13 cellular contexts compared by ENCODE assay signal in the genomic region with DNA sequence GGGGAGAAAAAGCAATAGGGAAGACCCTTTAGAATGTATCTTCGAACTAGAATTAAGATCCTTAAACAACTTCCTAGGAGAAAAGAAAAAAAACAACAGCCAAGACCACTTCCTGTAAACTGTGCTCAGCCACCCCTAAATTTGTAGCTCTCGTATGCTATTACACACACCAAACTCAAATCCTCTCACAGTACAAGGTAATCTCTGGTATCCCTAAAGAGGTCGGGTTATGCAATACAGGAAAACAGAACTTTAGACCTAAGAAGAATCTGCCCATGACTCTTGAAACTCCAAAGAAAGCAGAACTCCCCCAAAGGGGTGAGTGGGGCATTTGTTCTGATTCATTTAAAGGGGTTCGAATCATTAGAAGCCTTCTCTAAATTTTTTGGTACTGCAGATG.
A peak's percentile ranks its signal among the peaks of the same experiment; 100 is the strongest.
DNase-seq lines count a peak whose midpoint lies in the region; ATAC-seq and TF ChIP-seq lines count a peak whose summit lies in the region.
"Had no signal": no experiment of that assay in that cellular context is flagged by ENCODE, and none has a peak within 500 bp of the region (broad histone marks: within the 10 kb centered on the region; RNA-seq: fewer than 3 reads in every experiment).

No MANE protein-coding gene starts in this region.

- H3K4me3 Mint-ChIP-seq in stimulated activated naive CD8-positive, alpha-beta T cell treated with anti-CD3 and anti-CD28 coated beads, Interleukin-15, amount 100 ng/mL, for 72 hours, result no peak overlapping the region

- H3K27me3 Mint-ChIP-seq in stimulated activated naive CD8-positive, alpha-beta T cell treated with anti-CD3 and anti-CD28 coated beads, Interleukin-15, amount 100 ng/mL, for 72 hours, result no peaks in the 10 kb centered on the region

- no peak overlapping the region for H3K4me3 ChIP-seq in fibroblast of the aortic adventitia (ENCODE audit: low read depth, low read length)
- H3K4me3 ChIP-seq: BLaER1 had no signal

- intact Hi-C loops in left ventricle myocardium superior (cut with micrococcal nuclease), result no loop called here
- intact Hi-C loops in left cardiac atrium (cut with DNase I), result no loop called here

- no peak for TF ChIP-seq CTCF in fibroblast of the aortic adventitia (IDR thresholded peaks at IDR 0.05; ENCODE audit: insufficient read depth, low read length)

- peak; percentile 47 for ATAC-seq in left ventricle myocardium superior
- ATAC-seq in left cardiac atrium, result no peak
- ATAC-seq in HG03520 (IDR thresholded peaks at IDR 0.05; ENCODE audit: unreplicated experiment), result no peak
- no peak for ATAC-seq in stimulated activated naive CD8-positive, alpha-beta T cell treated with anti-CD3 and anti-CD28 coated beads, Interleukin-15, amount 100 ng/mL, for 72 hours
- ATAC-seq in GM18519 (IDR thresholded peaks at IDR 0.05; ENCODE audit: low FRiP score, unreplicated experiment), result no peak

- no peak overlapping the region for H3K27ac Mint-ChIP-seq in stimulated activated naive CD8-positive, alpha-beta T cell treated with anti-CD3 and anti-CD28 coated beads, Interleukin-15, amount 100 ng/mL, for 72 hours

- H3K9me3 Mint-ChIP-seq in stimulated activated naive CD8-positive, alpha-beta T cell treated with anti-CD3 and anti-CD28 coated beads, Interleukin-15, amount 100 ng/mL, for 72 hours, result no peaks in the 10 kb centered on the region

- peaks cover 24% of the 10 kb centered on the region for H3K4me1 Mint-ChIP-seq in stimulated activated naive CD8-positive, alpha-beta T cell treated with anti-CD3 and anti-CD28 coated beads, Interleukin-15, amount 100 ng/mL, for 72 hours

- DNase-seq in left ventricle myocardium superior, result no peak
- DNase-seq in left cardiac atrium, result no peak
- DNase-seq in NOMO-1 treated with DMSO at 0.1 percent for 48 hours (lab: John Stamatoyannopoulos, UW; ENCODE audit: unreplicated experiment), result peak; percentile 66
- peak; percentile 32 for DNase-seq in fibroblast of the aortic adventitia (ENCODE audit: low read depth)
- no peak for DNase-seq in stimulated activated naive CD4-positive, alpha-beta T cell treated with Interleukin-2 at 50 U/mL for 16 hours (lab: John Stamatoyannopoulos, UW)
- DNase-seq in stimulated activated naive CD8-positive, alpha-beta T cell treated with anti-CD3 and anti-CD28 coated beads, Interleukin-15, amount 100 ng/mL, for 72 hours, result no peak
- DNase-seq: H7, naive B cell, SIG-M5, substantia nigra had no signal

Comparison
In these comparisons a context has a peak if more than half of its experiments do, and no peak if none do; other contexts are left out.
1. DNase-seq: peak in NOMO-1 treated with DMSO at 0.1 percent for 48 hours (single experiment) and fibroblast of the aortic adventitia (single experiment); none in left ventricle myocardium superior (single experiment), left cardiac atrium (single experiment), stimulated activated naive CD4-positive, alpha-beta T cell treated with Interleukin-2 at 50 U/mL for 16 hours (single experiment) and stimulated activated naive CD8-positive, alpha-beta T cell treated with anti-CD3 and anti-CD28 coated beads, Interleukin-15, amount 100 ng/mL, for 72 hours (0 of 2).